ENCODE assay signal across 29 cellular contexts in the genomic region with DNA sequence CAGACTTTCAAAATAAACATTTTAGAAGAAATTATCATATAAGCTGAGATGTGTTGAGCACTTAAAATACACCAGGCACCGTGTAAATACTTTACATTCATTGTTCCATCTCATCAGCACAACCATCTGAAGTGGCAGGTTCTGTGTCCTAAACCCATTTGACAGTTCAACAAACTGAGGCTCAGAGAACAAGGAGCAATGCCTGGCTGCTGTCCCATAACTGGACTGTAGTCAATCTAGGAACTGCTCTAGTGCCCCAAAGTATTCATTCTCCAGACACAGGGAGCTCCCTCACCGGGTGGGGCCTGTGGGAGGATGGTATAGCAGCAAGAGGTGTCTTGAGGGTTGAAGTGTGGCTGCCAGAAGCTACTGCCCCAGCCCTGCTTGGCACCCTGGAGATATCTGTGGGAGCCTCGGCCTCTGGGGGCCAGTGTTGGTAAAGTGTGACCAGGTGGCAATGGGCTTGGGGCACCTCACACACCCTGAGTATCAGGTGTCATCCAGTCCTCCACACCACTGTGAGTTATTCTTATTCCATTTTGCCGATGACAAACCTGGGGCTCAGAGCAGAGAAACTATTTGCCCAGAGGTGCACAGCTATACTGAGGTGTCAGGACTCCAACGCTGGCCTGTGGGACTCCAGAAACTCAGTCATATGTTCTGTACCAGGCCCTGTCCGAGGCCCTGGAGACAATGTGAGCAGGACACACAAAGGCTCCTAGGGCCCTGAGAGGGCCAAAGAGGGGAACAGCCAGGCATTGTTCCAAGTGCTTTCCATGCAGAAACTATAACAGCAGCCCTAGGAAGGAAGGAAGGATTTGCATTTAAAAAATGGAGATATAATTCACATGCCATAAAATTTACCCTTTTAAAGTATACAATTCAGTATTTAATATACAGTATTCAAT. TPM values are rescaled to one million over a fixed set of nuclear protein-coding genes. Genes with fewer than 3 reads are reported as not detected.
DNase-seq lines count a peak whose midpoint lies in the region; ATAC-seq and TF ChIP-seq lines count a peak whose summit lies in the region.
"Had no signal": no experiment of that assay in that cellular context is flagged by ENCODE, and none has a peak within 500 bp of the region (broad histone marks: within the 10 kb centered on the region; RNA-seq: fewer than 3 reads in every experiment).

No MANE protein-coding gene starts in this region.

- no CpG with 5 or more reads among the region's 6 CpGs for WGBS in neuronal stem cell (ENCODE audit: extremely low coverage in 2 of 2, insufficient read length in 2 of 2, insufficient replicate concordance in 1 of 2), 2 donors

- intact Hi-C loops in mucosa of descending colon (cut with DNase I, micrococcal nuclease) = no loop called here

- H3K9ac ChIP-seq in neuronal stem cell (ENCODE audit: low read depth, low read length, poor library complexity) = no peak overlapping the region

- H2BK15ac ChIP-seq in neuronal stem cell (ENCODE audit: low read length) = peak overlapping the region; percentile 16

- H3K27me3 ChIP-seq in neuronal stem cell (ENCODE audit: control insufficient read depth in 3 of 3, insufficient read depth in 3 of 3, low read depth in 1 of 3, low read length in 3 of 3) = peaks cover 0 to 5% (median 0%) of the 10 kb centered on the region in 3 experiments
- H3K27me3 ChIP-seq: heart left ventricle had no signal

- H3K18ac ChIP-seq in neuronal stem cell (ENCODE audit: low read length) = peak overlapping the region; percentile 58

- no peak for DNase-seq in activated T-cell treated with anti-CD3 and anti-CD28 coated beads, Interleukin-2, amount 50 U/mL, for 72 hours
- no peak for DNase-seq in activated T-cell treated with anti-CD3 and anti-CD28 coated beads, Interleukin-2, amount 50 U/mL, for 1 hour
- DNase-seq in neuronal stem cell (ENCODE audit: low spot score) = no peak
- DNase-seq in stimulated activated CD4-positive, alpha-beta T cell treated with anti-CD3 and anti-CD28 coated beads, Interleukin-4, amount 100 ng/mL, for 4 hours = no peak
- no peak for DNase-seq in mucosa of descending colon
- DNase-seq: ACHN; activated CD8-positive, alpha-beta memory T cell treated with anti-CD3 and anti-CD28 coated beads for 24 hours; activated T-cell treated with anti-CD3 and anti-CD28 coated beads, Interleukin-2, amount 50 U/mL, for 24 hours; central memory CD4-positive, alpha-beta T cell; cortex of kidney; effector memory CD4-positive, alpha-beta T cell; heart left ventricle; IMR-90; islet precursor cell; naive thymus-derived CD8-positive, alpha-beta T cell; NCI-H1048; NCI-H187; NCI-H524; Right ventricle myocardium superior; stimulated activated CD4-positive, alpha-beta T cell treated with anti-CD3 and anti-CD28 coated beads, Interleukin-15, amount 100 ng/mL, for 24 hours had no signal

- H3K4me1 ChIP-seq in neuronal stem cell (ENCODE audit: control insufficient read depth in 2 of 2, insufficient read depth in 1 of 2, low read depth in 1 of 2, low read length in 2 of 2) = peaks cover 7 to 18% of the 10 kb centered on the region in 2 donors
- H3K4me1 ChIP-seq in mucosa of descending colon (ENCODE audit: low read depth) = no peaks in the 10 kb centered on the region

- H2AFZ ChIP-seq in neuronal stem cell (ENCODE audit: low read length) = no peak overlapping the region

- H3K23ac ChIP-seq in neuronal stem cell (ENCODE audit: low read depth, low read length, poor library complexity) = peak overlapping the region; percentile 19

- H3K4me3 Mint-ChIP-seq in activated T-cell treated with anti-CD3 and anti-CD28 coated beads, Interleukin-2, amount 50 U/mL, for 72 hours = no peak overlapping the region
- H3K4me3 Mint-ChIP-seq in IgD-negative memory B cell (no peak overlapping the region), brain (no peak overlapping the region)
- H3K4me3 Mint-ChIP-seq: activated T-cell treated with anti-CD3 and anti-CD28 coated beads, Interleukin-2, amount 50 U/mL, for 24 hours; B cell; stimulated activated memory B cell treated with anti-CD40 and anti-IgM and Interleukin-4, amounts not matched to agents 10 μg/mL and 1 μg/mL and 100 μg/mL, for 72 hours; type B pancreatic cell had no signal

- no peak overlapping the region for H4K91ac ChIP-seq in neuronal stem cell (ENCODE audit: low read depth, low read length, poor library complexity)

- no peak overlapping the region for H2BK120ac ChIP-seq in neuronal stem cell (ENCODE audit: low read depth, low read length)

- ATAC-seq in activated T-cell treated with anti-CD3 and anti-CD28 coated beads, Interleukin-2, amount 50 U/mL, for 72 hours (replicated peaks in 1 of 2) = no peak
- ATAC-seq in HG03457 (IDR thresholded peaks at IDR 0.05; ENCODE audit: unreplicated experiment) (no peak), mucosa of descending colon (no peak)
- ATAC-seq: HCT116; heart left ventricle; naive thymus-derived CD8-positive, alpha-beta T cell; Panc1; stimulated activated memory B cell treated with anti-CD40 and anti-IgM and Interleukin-4, amounts not matched to agents 10 μg/mL and 1 μg/mL and 100 μg/mL, for 72 hours had no signal

- no peak overlapping the region for H3K14ac ChIP-seq in neuronal stem cell (ENCODE audit: low read length)

- no peaks in the 10 kb centered on the region for H3K36me3 Mint-ChIP-seq in activated T-cell treated with anti-CD3 and anti-CD28 coated beads, Interleukin-2, amount 50 U/mL, for 72 hours (ENCODE audit: insufficient read depth in 2 of 2)
- H3K36me3 Mint-ChIP-seq in IgD-negative memory B cell = peaks cover 11% of the 10 kb centered on the region
- H3K36me3 Mint-ChIP-seq in brain = no peaks in the 10 kb centered on the region
- H3K36me3 Mint-ChIP-seq: naive thymus-derived CD8-positive, alpha-beta T cell; type B pancreatic cell had no signal

- H3K27ac Mint-ChIP-seq in activated T-cell treated with anti-CD3 and anti-CD28 coated beads, Interleukin-2, amount 50 U/mL, for 72 hours = peak overlapping the region; percentile 75
- H3K27ac Mint-ChIP-seq in IgD-negative memory B cell (peak overlapping the region in 2 of 3 donors; percentile 18 to 43), brain (peak overlapping the region; percentile 49 to 79 (median 74))
- H3K27ac Mint-ChIP-seq: B cell; stimulated activated memory B cell treated with anti-CD40 and anti-IgM and Interleukin-4, amounts not matched to agents 10 μg/mL and 1 μg/mL and 100 μg/mL, for 72 hours; type B pancreatic cell had no signal

- H2BK5ac ChIP-seq in neuronal stem cell (ENCODE audit: low read length) = no peak overlapping the region

- H3K27me3 Mint-ChIP-seq in activated T-cell treated with anti-CD3 and anti-CD28 coated beads, Interleukin-2, amount 50 U/mL, for 72 hours (ENCODE audit: low read depth) = no peaks in the 10 kb centered on the region
- H3K27me3 Mint-ChIP-seq in IgD-negative memory B cell (no peaks in the 10 kb centered on the region), brain (peaks cover 2% of the 10 kb centered on the region)
- H3K27me3 Mint-ChIP-seq: activated T-cell treated with anti-CD3 and anti-CD28 coated beads, Interleukin-2, amount 50 U/mL, for 24 hours; B cell; naive thymus-derived CD8-positive, alpha-beta T cell; stimulated activated memory B cell treated with anti-CD40 and anti-IgM and Interleukin-4, amounts not matched to agents 10 μg/mL and 1 μg/mL and 100 μg/mL, for 72 hours; type B pancreatic cell had no signal

- no peaks in the 10 kb centered on the region for H3K79me1 ChIP-seq in neuronal stem cell (ENCODE audit: low read depth, low read length)

- H3K36me3 ChIP-seq in neuronal stem cell (replicated peaks in 1 of 2; ENCODE audit: control insufficient read depth in 2 of 2, insufficient read depth in 2 of 2, low read length in 2 of 2) = no peaks in the 10 kb centered on the region
- H3K36me3 ChIP-seq in mucosa of descending colon (ENCODE audit: low read depth) = no peaks in the 10 kb centered on the region
- H3K36me3 ChIP-seq: heart left ventricle had no signal

- H3K4me1 Mint-ChIP-seq in activated T-cell treated with anti-CD3 and anti-CD28 coated beads, Interleukin-2, amount 50 U/mL, for 72 hours (ENCODE audit: low read depth) = peaks cover 13% of the 10 kb centered on the region
- H3K4me1 Mint-ChIP-seq in IgD-negative memory B cell (peaks cover 12 to 16% (median 16%) of the 10 kb centered on the region in 3 donors), brain (peaks cover 57% of the 10 kb centered on the region)

- no peak overlapping the region for H3K27ac ChIP-seq in neuronal stem cell (replicated peaks; ENCODE audit: low read length)
- H3K27ac ChIP-seq: heart left ventricle had no signal

- H3K4me3 ChIP-seq in neuronal stem cell (ENCODE audit: low read length in 2 of 2) (no peak overlapping the region), mucosa of descending colon (no peak overlapping the region)
- H3K4me3 ChIP-seq: heart left ventricle had no signal

- H2AK5ac ChIP-seq in neuronal stem cell (ENCODE audit: low read depth, low read length) = no peak overlapping the region

- H2BK12ac ChIP-seq in neuronal stem cell (ENCODE audit: low read length) = no peak overlapping the region

- no peak overlapping the region for H4K8ac ChIP-seq in neuronal stem cell (ENCODE audit: low read depth, low read length)

- TF ChIP-seq CTCF in brain (conservative IDR thresholded peaks at IDR 0.05) (no peak), mucosa of descending colon (IDR thresholded peaks at IDR 0.05) (no peak)

- peak overlapping the region; percentile 66 for H3K4ac ChIP-seq in neuronal stem cell (ENCODE audit: low read length)

- H3K4me2 ChIP-seq in neuronal stem cell (ENCODE audit: insufficient read depth, low read length, poor library complexity, severe bottlenecking) = no peak overlapping the region

- H3K9me3 ChIP-seq in neuronal stem cell (replicated peaks in 1 of 2; ENCODE audit: control insufficient read depth in 2 of 2, insufficient read depth in 1 of 2, low read depth in 1 of 2, low read length in 2 of 2) (no peaks in the 10 kb centered on the region), mucosa of descending colon (no peaks in the 10 kb centered on the region)
- H3K9me3 ChIP-seq: heart left ventricle had no signal

- H3K9me3 Mint-ChIP-seq in activated T-cell treated with anti-CD3 and anti-CD28 coated beads, Interleukin-2, amount 50 U/mL, for 72 hours = no peaks in the 10 kb centered on the region
- no peaks in the 10 kb centered on the region for H3K9me3 Mint-ChIP-seq in IgD-negative memory B cell
- peaks cover 0 to 3% (median 0%) of the 10 kb centered on the region in 5 experiments for H3K9me3 Mint-ChIP-seq in brain
- H3K9me3 Mint-ChIP-seq: activated T-cell treated with anti-CD3 and anti-CD28 coated beads, Interleukin-2, amount 50 U/mL, for 24 hours; naive thymus-derived CD8-positive, alpha-beta T cell; stimulated activated memory B cell treated with anti-CD40 and anti-IgM and Interleukin-4, amounts not matched to agents 10 μg/mL and 1 μg/mL and 100 μg/mL, for 72 hours; type B pancreatic cell had no signal

RNA-seq across cellular contexts. Expression of a gene that starts 45.9 kb away (rescaled TPM):
- 1 to 10 TPM in 1 of 2 donors, under 1 TPM in 1; 0.93 to 1.2 TPM for total RNA-seq in activated T-cell treated with anti-CD3 and anti-CD28 coated beads, Interleukin-2, amount 50 U/mL, for 72 hours
- polyA plus RNA-seq in IgD-negative memory B cell (0.48 TPM), brain (ENCODE audit: insufficient read depth, low read depth, low replicate concordance) (12.1 TPM)
- polyA plus RNA-seq in neuronal stem cell (2013, experiment 1 of 2) = 1.2 TPM
- polyA plus RNA-seq in neuronal stem cell (2013, experiment 2 of 2) = 1.5 TPM
- total RNA-seq in mucosa of descending colon = 1 to 10 TPM in 1 of 3 donors, under 1 TPM in 2; 0.25 to 1.7 (median 0.49) TPM
- total RNA-seq: G401 had no signal

RNA-seq across cellular contexts. Expression of a gene that starts 46.8 kb away (rescaled TPM):
- 10 to 100 TPM; 16.9 to 29.5 TPM for total RNA-seq in activated T-cell treated with anti-CD3 and anti-CD28 coated beads, Interleukin-2, amount 50 U/mL, for 72 hours
- polyA plus RNA-seq in IgD-negative memory B cell = 27.8 TPM
- polyA plus RNA-seq in brain (ENCODE audit: insufficient read depth, low read depth, low replicate concordance) = 18.9 TPM
- 10.9 TPM for polyA plus RNA-seq in neuronal stem cell (2013, experiment 1 of 2)
- 11.1 TPM for polyA plus RNA-seq in neuronal stem cell (2013, experiment 2 of 2)
- total RNA-seq in mucosa of descending colon = 1 to 10 TPM; 3.0 to 7.7 (median 4.6) TPM
